Comparison of ENCODE assay signal across 12 cellular contexts in genomic region chr2:200199576-200200263, GRCh38.
A peak's percentile ranks its signal among the peaks of the same experiment; 100 is the strongest.
DNase-seq lines count a peak whose midpoint lies in the region; ATAC-seq and TF ChIP-seq lines count a peak whose summit lies in the region.
"Had no signal": no experiment of that assay in that cellular context is flagged by ENCODE, and none has a peak within 500 bp of the region (broad histone marks: within the 10 kb centered on the region; RNA-seq: fewer than 3 reads in every experiment).

No MANE protein-coding gene starts in this region.

- H3K4me1 Mint-ChIP-seq in stimulated activated naive CD8-positive, alpha-beta T cell treated with anti-CD3 and anti-CD28 coated beads, Interleukin-15, amount 100 ng/mL, for 72 hours = no peaks in the 10 kb centered on the region
- H3K4me1 Mint-ChIP-seq in activated T-cell treated with anti-CD3 and anti-CD28 coated beads, Interleukin-2, amount 50 U/mL, for 4 hours (ENCODE audit: low read depth) = no peaks in the 10 kb centered on the region

- H3K27ac ChIP-seq in brain microvascular endothelial cell = no peak overlapping the region
- H3K27ac ChIP-seq: stomach had no signal

- in situ Hi-C loops in brain microvascular endothelial cell (cut with HindIII; ENCODE audit: low pct_ligation_motif_present, low sequenced_read_pairs) = no loop called here

- H3K4me3 ChIP-seq in brain microvascular endothelial cell (ENCODE audit: low read depth, low read length) = no peak overlapping the region
- H3K4me3 ChIP-seq: stomach had no signal

- no peak overlapping the region for H3K4me3 Mint-ChIP-seq in stimulated activated naive CD8-positive, alpha-beta T cell treated with anti-CD3 and anti-CD28 coated beads, Interleukin-15, amount 100 ng/mL, for 72 hours
- H3K4me3 Mint-ChIP-seq in activated T-cell treated with anti-CD3 and anti-CD28 coated beads, Interleukin-2, amount 50 U/mL, for 4 hours = no peak overlapping the region
- H3K4me3 Mint-ChIP-seq: brain had no signal

- peak; percentile 9 for DNase-seq in stimulated activated naive CD8-positive, alpha-beta T cell treated with anti-CD3 and anti-CD28 coated beads, Interleukin-15, Interleukin-2, amounts not matched to agents 100 U/mL and 50 U/mL, for 24 hours
- DNase-seq in stimulated activated naive CD8-positive, alpha-beta T cell treated with anti-CD3 and anti-CD28 coated beads, Interleukin-15, amount 100 ng/mL, for 72 hours = no peak
- DNase-seq in M059J (ENCODE audit: low read depth) (peak; percentile 14), brain microvascular endothelial cell (no peak), HuH-7 (ENCODE audit: low spot score) (no peak)
- DNase-seq in activated T-cell treated with anti-CD3 and anti-CD28 coated beads, Interleukin-2, amount 50 U/mL, for 4 hours = no peak
- DNase-seq: activated T-cell treated with anti-CD3 and anti-CD28 coated beads for 4 hours, NCI-H526 treated with DMSO at 0.1 percent for 48 hours, stomach had no signal

- TF ChIP-seq CTCF in brain microvascular endothelial cell (IDR thresholded peaks at IDR 0.05; ENCODE audit: low read depth, low read length, missing control alignments) = peak; percentile 6

- ATAC-seq in stimulated activated naive CD8-positive, alpha-beta T cell treated with anti-CD3 and anti-CD28 coated beads, Interleukin-15, Interleukin-2, amounts not matched to agents 100 U/mL and 50 U/mL, for 24 hours = no peak
- no peak for ATAC-seq in stimulated activated naive CD8-positive, alpha-beta T cell treated with anti-CD3 and anti-CD28 coated beads, Interleukin-15, amount 100 ng/mL, for 72 hours
- ATAC-seq in GM21515 (IDR thresholded peaks at IDR 0.05; ENCODE audit: unreplicated experiment) (no peak), HG03520 (IDR thresholded peaks at IDR 0.05; ENCODE audit: unreplicated experiment) (no peak)
- no peak for ATAC-seq in activated T-cell treated with anti-CD3 and anti-CD28 coated beads, Interleukin-2, amount 50 U/mL, for 4 hours

- H3K9me3 Mint-ChIP-seq in stimulated activated naive CD8-positive, alpha-beta T cell treated with anti-CD3 and anti-CD28 coated beads, Interleukin-15, amount 100 ng/mL, for 72 hours = no peaks in the 10 kb centered on the region
- no peaks in the 10 kb centered on the region for H3K9me3 Mint-ChIP-seq in activated T-cell treated with anti-CD3 and anti-CD28 coated beads, Interleukin-2, amount 50 U/mL, for 4 hours

- no peaks in the 10 kb centered on the region for H3K36me3 Mint-ChIP-seq in activated T-cell treated with anti-CD3 and anti-CD28 coated beads, Interleukin-2, amount 50 U/mL, for 4 hours (ENCODE audit: insufficient read depth)
- H3K36me3 Mint-ChIP-seq: brain had no signal

- no peak overlapping the region for H3K27ac Mint-ChIP-seq in stimulated activated naive CD8-positive, alpha-beta T cell treated with anti-CD3 and anti-CD28 coated beads, Interleukin-15, amount 100 ng/mL, for 72 hours
- H3K27ac Mint-ChIP-seq: brain had no signal

- H3K36me3 ChIP-seq in brain microvascular endothelial cell (replicated peaks) = no peaks in the 10 kb centered on the region
- H3K36me3 ChIP-seq: stomach had no signal

- H3K27me3 ChIP-seq in brain microvascular endothelial cell (replicated peaks) = no peaks in the 10 kb centered on the region

- peaks cover 12% of the 10 kb centered on the region for H3K27me3 Mint-ChIP-seq in stimulated activated naive CD8-positive, alpha-beta T cell treated with anti-CD3 and anti-CD28 coated beads, Interleukin-15, amount 100 ng/mL, for 72 hours
- H3K27me3 Mint-ChIP-seq in activated T-cell treated with anti-CD3 and anti-CD28 coated beads, Interleukin-2, amount 50 U/mL, for 4 hours (ENCODE audit: low read depth) = peaks cover 16% of the 10 kb centered on the region
- H3K27me3 Mint-ChIP-seq: brain had no signal

Comparison
In these comparisons a context has a peak if more than half of its experiments do, and no peak if none do; other contexts are left out.
1. DNase-seq: peak in stimulated activated naive CD8-positive, alpha-beta T cell treated with anti-CD3 and anti-CD28 coated beads, Interleukin-15, Interleukin-2, amounts not matched to agents 100 U/mL and 50 U/mL, for 24 hours (single experiment) and M059J (single experiment); none in stimulated activated naive CD8-positive, alpha-beta T cell treated with anti-CD3 and anti-CD28 coated beads, Interleukin-15, amount 100 ng/mL, for 72 hours (0 of 2), brain microvascular endothelial cell (single experiment), HuH-7 (single experiment) and activated T-cell treated with anti-CD3 and anti-CD28 coated beads, Interleukin-2, amount 50 U/mL, for 4 hours (single experiment).